In genomic region chr5:23507278-23507685, GRCh38 we compare ENCODE assay signal across 8 cellular contexts. TPM values are rescaled to one million over a fixed set of nuclear protein-coding genes. Genes with fewer than 3 reads are reported as not detected.
DNase-seq lines count a peak whose midpoint lies in the region; ATAC-seq and TF ChIP-seq lines count a peak whose summit lies in the region.

Gene PRDM9 (plus strand): TSS chr5:23507609. CDS start chr5:23509034, 1,425 bp downstream.

- TF ChIP-seq CTCF in lower leg skin (IDR thresholded peaks at IDR 0.05), result no peak

- peak; percentile 91 for DNase-seq in NCI-H524 treated with DMSO at 0.1 percent for 48 hours (lab: John Stamatoyannopoulos, UW)
- DNase-seq in posterior cingulate gyrus, result peak in 8 of 10 donors; percentile 16 to 87 (median 30)
- no peak for DNase-seq in NCI-H2196 (lab: John Stamatoyannopoulos, UW; ENCODE audit: unreplicated experiment)
- DNase-seq in lower leg skin (ENCODE audit: low spot score in 2 of 2), result no peak
- DNase-seq in superior temporal gyrus (ENCODE audit: extremely low spot score), result no peak

- no peak within 1 kb of the TSS for H3K4me3 ChIP-seq in lower leg skin (ENCODE audit: low read depth, poor library complexity, severe bottlenecking)

- ATAC-seq in GM21786 (IDR thresholded peaks at IDR 0.05; ENCODE audit: unreplicated experiment), result peak; percentile 55
- peak; percentile 28 for ATAC-seq in esophagus mucosa
- no peak for ATAC-seq in GM21723 (IDR thresholded peaks at IDR 0.05; ENCODE audit: unreplicated experiment)

- intact Hi-C loops in posterior cingulate gyrus (cut with DNase I) (no loop called here), lower leg skin (cut with DNase I; ENCODE audit: low total_unique reads) (no loop called here)

- WGBS in lower leg skin, 2 donors, result 71 to 90% methylated on average over 26 of the region's 27 CpGs

- no peak for TF ChIP-seq POLR2A in lower leg skin (IDR thresholded peaks at IDR 0.05)

RNA-seq across cellular contexts. Expression of gene PRDM9, which starts in this region (rescaled TPM):
- total RNA-seq in esophagus mucosa (not detected), lower leg skin (not detected)

Comparison
In these comparisons a context has a peak if more than half of its experiments do, and no peak if none do; other contexts are left out.
1. Peak in ATAC-seq in esophagus mucosa; RNA of the gene not detected or under 1 TPM.
2. DNase-seq: peak in NCI-H524 treated with DMSO at 0.1 percent for 48 hours (single experiment) and posterior cingulate gyrus (8 of 10); none in NCI-H2196 (single experiment), lower leg skin (0 of 2) and superior temporal gyrus (single experiment).